ENCODE assay signal across 20 cellular contexts in the genomic region with DNA sequence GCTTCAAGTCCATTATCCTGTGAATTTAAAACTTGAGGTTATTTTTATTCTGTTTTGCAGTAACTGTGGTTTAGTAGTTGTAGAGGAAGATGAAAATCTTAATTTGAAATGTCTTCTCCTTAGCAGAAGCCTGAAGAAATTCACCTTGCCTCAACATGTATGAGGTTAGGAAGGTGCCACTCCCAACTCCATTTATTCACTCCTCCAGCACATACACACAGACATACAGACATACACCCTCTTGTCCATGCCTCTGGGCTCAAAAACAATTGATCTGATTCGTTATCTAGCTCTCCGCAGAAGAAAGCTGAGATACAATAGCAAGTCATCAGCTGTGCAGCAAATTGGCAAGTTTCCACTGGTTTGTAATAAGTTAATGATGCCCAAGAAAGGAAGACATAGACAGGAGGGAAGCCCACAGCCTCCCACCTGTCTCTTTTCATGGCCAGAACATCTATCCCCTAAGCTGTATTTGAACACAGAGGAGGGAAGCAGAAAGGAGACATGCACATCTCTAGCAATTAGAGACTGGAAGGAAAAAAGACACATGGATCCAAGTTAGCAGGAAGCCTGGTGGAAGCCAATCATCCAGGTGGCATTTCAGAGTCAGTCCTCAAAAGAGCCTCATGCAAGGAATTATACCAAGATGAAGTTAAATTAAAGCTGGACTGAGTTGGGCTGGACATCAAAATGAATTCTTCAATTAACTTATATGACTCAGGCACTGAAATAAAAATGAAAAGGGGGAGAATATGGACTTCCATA.
"Had no signal": no experiment of that assay in that cellular context is flagged by ENCODE, and none has a peak within 500 bp of the region (broad histone marks: within the 10 kb centered on the region; RNA-seq: fewer than 3 reads in every experiment).

No MANE protein-coding gene starts in this region.

- DNase-seq: activated CD4-positive, alpha-beta T cell treated with anti-CD3 and anti-CD28 coated beads for 1 hour; activated CD4-positive, alpha-beta T cell treated with anti-CD3 and anti-CD28 coated beads, Interleukin-2, amount 50 U/mL, for 1 hour; activated CD8-positive, alpha-beta T cell treated with anti-CD3 and anti-CD28 coated beads, Interleukin-2, amount 10 ng/mL, durations not matched to agents 7 days and 5 days; activated gamma-delta T cell; activated naive CD4-positive, alpha-beta T cell treated with anti-CD3 and anti-CD28 coated beads, Interleukin-2, amount 50 U/mL, for 16 hours; activated naive CD8-positive, alpha-beta T cell treated with anti-CD3 and anti-CD28 coated beads, Interleukin-2, amount 50 U/mL, for 24 hours; colonic mucosa; effector memory CD8-positive, alpha-beta T cell; esophagus squamous epithelium; head of caudate nucleus; hypothalamus; left cardiac atrium; naive thymus-derived CD8-positive, alpha-beta T cell; stimulated activated CD4-positive, alpha-beta T cell treated with anti-CD3 and anti-CD28 coated beads, Interleukin-15, amount 100 ng/mL, for 24 hours; stimulated activated CD8-positive, alpha-beta memory T cell treated with anti-CD3 and anti-CD28 coated beads, Interleukin-4, amount 100 ng/mL, for 48 hours; stimulated activated naive B cell treated with anti-CD40 and anti-IgM and Interleukin-4, amounts not matched to agents 10 μg/mL and 1 μg/mL and 100 μg/mL, for 72 hours; testis; uterus had no signal

- ATAC-seq: activated CD8-positive, alpha-beta T cell treated with anti-CD3 and anti-CD28 coated beads, Interleukin-2, amount 10 ng/mL, durations not matched to agents 7 days and 5 days; activated naive CD8-positive, alpha-beta T cell treated with anti-CD3 and anti-CD28 coated beads, Interleukin-2, amount 50 U/mL, for 24 hours; effector memory CD8-positive, alpha-beta T cell; gastroesophageal sphincter; left cardiac atrium; naive thymus-derived CD8-positive, alpha-beta T cell; sciatic nerve; stimulated activated naive B cell treated with anti-CD40 and anti-IgM and Interleukin-4, amounts not matched to agents 10 μg/mL and 1 μg/mL and 100 μg/mL, for 72 hours had no signal
